1 cellular context compared by ENCODE assay signal in genomic region chr20:32678948-32679347, GRCh38.
TF ChIP-seq lines count a peak whose summit lies in the region.

No MANE protein-coding gene starts in this region.

TF ChIP-seq in H1, 55 proteins besides CTCF, POLR2A, EP300 and RAD21:
- no peak for TF ChIP-seq EZH2 (IDR thresholded peaks at IDR 0.05; ENCODE audit: low read depth, low read length, severe bottlenecking)
- no peak for TF ChIP-seq ATF2 (IDR thresholded peaks at IDR 0.05; ENCODE audit: low read length)
- TF ChIP-seq MAFK (IDR thresholded peaks at IDR 0.05; ENCODE audit: low read depth, low read length): no peak
- no peak for TF ChIP-seq JUND (IDR thresholded peaks at IDR 0.05; ENCODE audit: low read length)
- TF ChIP-seq YY1 (IDR thresholded peaks at IDR 0.05; ENCODE audit: low read depth, low read length): no peak
- TF ChIP-seq CHD7 (IDR thresholded peaks at IDR 0.05; ENCODE audit: insufficient replicate concordance, low read length): no peak
- no peak for TF ChIP-seq ATF3 (IDR thresholded peaks at IDR 0.05; ENCODE audit: insufficient read depth, low read depth, low read length)
- no peak for TF ChIP-seq CEBPB (IDR thresholded peaks at IDR 0.05; ENCODE audit: low read depth, low read length)
- TF ChIP-seq CHD2 (IDR thresholded peaks at IDR 0.05; ENCODE audit: low read length): no peak
- TF ChIP-seq TBP (IDR thresholded peaks at IDR 0.05; ENCODE audit: low read depth, low read length): no peak
- TF ChIP-seq TCF12 (IDR thresholded peaks at IDR 0.05; ENCODE audit: low read depth, low read length): no peak
- TF ChIP-seq GABPA (IDR thresholded peaks at IDR 0.05; ENCODE audit: borderline replicate concordance, insufficient read depth, low read length): no peak
- no peak for TF ChIP-seq SIN3A (conservative IDR thresholded peaks at IDR 0.05 in 1 of 2, IDR thresholded peaks at IDR 0.05 in 1 of 2; ENCODE audit: low read depth in 1 of 2, low read length in 2 of 2)
